ENCODE assay signal across 10 cellular contexts in the genomic region with DNA sequence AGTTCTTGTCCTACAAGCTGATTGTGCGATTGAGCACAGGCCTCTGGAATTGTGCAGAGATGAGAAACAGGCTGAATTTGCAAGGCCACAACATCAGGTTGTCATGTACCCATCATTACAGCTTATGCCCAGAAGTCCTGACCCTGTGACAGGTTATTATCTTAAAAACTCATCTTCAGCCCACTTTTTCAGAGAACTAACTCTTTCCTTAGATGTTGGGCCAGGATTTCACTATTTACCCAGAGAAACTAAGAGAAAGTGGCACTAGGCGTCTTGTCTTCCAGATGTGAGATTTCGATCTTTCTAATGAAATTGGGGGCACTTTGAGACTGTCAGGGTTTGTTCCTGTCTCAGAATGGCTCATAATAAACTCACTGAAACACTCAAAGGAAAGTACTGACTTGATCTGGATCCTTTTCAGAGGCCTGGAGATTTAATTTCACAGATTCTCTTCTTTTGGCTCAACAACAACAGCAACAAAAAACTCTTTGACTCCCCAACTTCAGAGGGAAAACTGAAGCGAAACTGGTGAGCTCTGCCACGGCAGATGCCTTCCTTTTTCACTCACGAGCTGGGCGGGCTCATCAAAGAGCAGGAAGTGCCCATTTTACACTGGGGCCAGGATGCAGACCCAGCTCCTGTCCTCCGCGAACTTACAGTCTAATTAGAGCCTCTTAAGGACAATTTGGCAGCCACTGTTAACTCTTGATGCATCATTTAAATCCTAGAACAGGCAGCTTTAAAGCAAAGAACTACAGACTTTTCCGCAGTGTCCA. TPM values are rescaled to one million over a fixed set of nuclear protein-coding genes. Genes with fewer than 3 reads are reported as not detected.
DNase-seq lines count a peak whose midpoint lies in the region; ATAC-seq lines count a peak whose summit lies in the region.
"Had no signal": no experiment of that assay in that cellular context is flagged by ENCODE, and none has a peak within 500 bp of the region (broad histone marks: within the 10 kb centered on the region; RNA-seq: fewer than 3 reads in every experiment).

No MANE protein-coding gene starts in this region.

- no peaks in the 10 kb centered on the region for H3K27me3 Mint-ChIP-seq in activated CD4-positive, alpha-beta T cell treated with anti-CD3 and anti-CD28 coated beads for 36 hours
- no peaks in the 10 kb centered on the region for H3K27me3 Mint-ChIP-seq in T-helper 2 cell treated with Interferon-gamma antibody and Interleukin-4, amounts not matched to agents 5 μg/mL and 100 μg/mL, for 36 hours (ENCODE audit: low read depth)
- H3K27me3 Mint-ChIP-seq in stimulated activated naive B cell treated with anti-CD40 and anti-IgM and Interleukin-4, amounts not matched to agents 10 μg/mL and 1 μg/mL and 100 μg/mL, for 72 hours = no peaks in the 10 kb centered on the region

- peak overlapping the region; percentile 78 for H3K27ac Mint-ChIP-seq in activated CD4-positive, alpha-beta T cell treated with anti-CD3 and anti-CD28 coated beads for 36 hours
- peak overlapping the region; percentile 61 for H3K27ac Mint-ChIP-seq in T-helper 2 cell treated with Interferon-gamma antibody and Interleukin-4, amounts not matched to agents 5 μg/mL and 100 μg/mL, for 36 hours
- peak overlapping the region; percentile 81 for H3K27ac Mint-ChIP-seq in stimulated activated naive B cell treated with anti-CD40 and anti-IgM and Interleukin-4, amounts not matched to agents 10 μg/mL and 1 μg/mL and 100 μg/mL, for 72 hours

- H3K36me3 Mint-ChIP-seq in activated CD4-positive, alpha-beta T cell treated with anti-CD3 and anti-CD28 coated beads for 36 hours (ENCODE audit: low read depth) = peaks cover 26% of the 10 kb centered on the region
- peaks cover 10% of the 10 kb centered on the region for H3K36me3 Mint-ChIP-seq in T-helper 2 cell treated with Interferon-gamma antibody and Interleukin-4, amounts not matched to agents 5 μg/mL and 100 μg/mL, for 36 hours (ENCODE audit: low read depth)
- peaks cover 16 to 40% of the 10 kb centered on the region in 2 donors for H3K36me3 Mint-ChIP-seq in stimulated activated naive B cell treated with anti-CD40 and anti-IgM and Interleukin-4, amounts not matched to agents 10 μg/mL and 1 μg/mL and 100 μg/mL, for 72 hours

- H3K4me1 Mint-ChIP-seq in activated CD4-positive, alpha-beta T cell treated with anti-CD3 and anti-CD28 coated beads for 36 hours = peaks cover 20% of the 10 kb centered on the region
- H3K4me1 Mint-ChIP-seq in T-helper 2 cell treated with Interferon-gamma antibody and Interleukin-4, amounts not matched to agents 5 μg/mL and 100 μg/mL, for 36 hours (ENCODE audit: low read depth) = peaks cover 29% of the 10 kb centered on the region
- peaks cover 14 to 28% of the 10 kb centered on the region in 2 donors for H3K4me1 Mint-ChIP-seq in stimulated activated naive B cell treated with anti-CD40 and anti-IgM and Interleukin-4, amounts not matched to agents 10 μg/mL and 1 μg/mL and 100 μg/mL, for 72 hours

- peak; percentile 78 for ATAC-seq in activated CD4-positive, alpha-beta T cell treated with anti-CD3 and anti-CD28 coated beads for 36 hours
- ATAC-seq in stimulated activated naive B cell treated with anti-CD40 and anti-IgM and Interleukin-4, amounts not matched to agents 10 μg/mL and 1 μg/mL and 100 μg/mL, for 72 hours (replicated peaks) = peak; percentile 61 to 67

- intact Hi-C loops in activated CD4-positive, alpha-beta T cell treated with anti-CD3 and anti-CD28 coated beads for 36 hours (cut with DNase I, micrococcal nuclease) = loop anchor here in 1 of 2 experiments (10.0 kb wide), 1 partner anchor 273 kb away; no protein-coding TSS in a partner anchor

- CTCF ChIA-PET in activated CD4-positive, alpha-beta T cell treated with anti-CD3 and anti-CD28 coated beads for 36 hours (lab: Charles Lee) = interaction anchor here (0.5 to 1.3 kb wide), 10 partner anchors 9 to 333 kb away, joined by 3 to 5 read pairs (median 3); partner anchors contain the start of gene SLC12A3

- H3K4me3 Mint-ChIP-seq in activated CD4-positive, alpha-beta T cell treated with anti-CD3 and anti-CD28 coated beads for 36 hours = no peak overlapping the region
- peak overlapping the region; percentile 14 for H3K4me3 Mint-ChIP-seq in T-helper 2 cell treated with Interferon-gamma antibody and Interleukin-4, amounts not matched to agents 5 μg/mL and 100 μg/mL, for 36 hours
- H3K4me3 Mint-ChIP-seq in stimulated activated naive B cell treated with anti-CD40 and anti-IgM and Interleukin-4, amounts not matched to agents 10 μg/mL and 1 μg/mL and 100 μg/mL, for 72 hours = no peak overlapping the region

- POLR2A ChIA-PET in activated CD4-positive, alpha-beta T cell treated with anti-CD3 and anti-CD28 coated beads for 36 hours (lab: Charles Lee) = interaction anchor here (0.6 to 0.8 kb wide), 2 partner anchors 84 to 237 kb away, joined by 3 to 4 read pairs; no protein-coding TSS in a partner anchor

- peak; percentile 60 for DNase-seq in activated CD4-positive, alpha-beta T cell treated with anti-CD3 and anti-CD28 coated beads for 36 hours
- no peak for DNase-seq in activated CD4-positive, alpha-beta T cell treated with anti-CD3 and anti-CD28 coated beads, Interleukin-2, amount 50 U/mL, for 1 hour
- DNase-seq in T-helper 2 cell treated with Interferon-gamma antibody and Interleukin-4, amounts not matched to agents 5 μg/mL and 100 μg/mL, for 36 hours (ENCODE audit: low spot score) = no peak
- DNase-seq in foreskin melanocyte = peak; percentile 64
- no peak for DNase-seq in stimulated activated naive B cell treated with anti-CD40 and anti-IgM and Interleukin-4, amounts not matched to agents 10 μg/mL and 1 μg/mL and 100 μg/mL, for 72 hours
- DNase-seq in cerebellum (ENCODE audit: low spot score) = no peak
- DNase-seq in NCI-H748 (lab: John Stamatoyannopoulos, UW; ENCODE audit: unreplicated experiment) = no peak
- DNase-seq in NCI-H2196 (lab: John Stamatoyannopoulos, UW; ENCODE audit: unreplicated experiment) = no peak
- DNase-seq: NCI-H1436; stimulated activated CD4-positive, alpha-beta T cell treated with anti-CD3 and anti-CD28 coated beads, Interleukin-12 subunit alpha, Interleukin-12 subunit beta, amount 100 ng/mL, for 4 hours had no signal

- H3K9me3 Mint-ChIP-seq in activated CD4-positive, alpha-beta T cell treated with anti-CD3 and anti-CD28 coated beads for 36 hours (ENCODE audit: low read depth) = no peaks in the 10 kb centered on the region
- no peaks in the 10 kb centered on the region for H3K9me3 Mint-ChIP-seq in T-helper 2 cell treated with Interferon-gamma antibody and Interleukin-4, amounts not matched to agents 5 μg/mL and 100 μg/mL, for 36 hours
- no peaks in the 10 kb centered on the region for H3K9me3 Mint-ChIP-seq in stimulated activated naive B cell treated with anti-CD40 and anti-IgM and Interleukin-4, amounts not matched to agents 10 μg/mL and 1 μg/mL and 100 μg/mL, for 72 hours

RNA-seq across cellular contexts. Expression of gene SLC12A3, which starts 17.6 kb away (rescaled TPM):
- total RNA-seq in activated CD4-positive, alpha-beta T cell treated with anti-CD3 and anti-CD28 coated beads for 36 hours = not detected
- total RNA-seq in cerebellum = not detected

Comparison
In these comparisons a context has a peak if more than half of its experiments do, and no peak if none do; other contexts are left out.
1. DNase-seq: peak in activated CD4-positive, alpha-beta T cell treated with anti-CD3 and anti-CD28 coated beads for 36 hours (single experiment) and foreskin melanocyte (single experiment); none in activated CD4-positive, alpha-beta T cell treated with anti-CD3 and anti-CD28 coated beads, Interleukin-2, amount 50 U/mL, for 1 hour (single experiment), T-helper 2 cell treated with Interferon-gamma antibody and Interleukin-4, amounts not matched to agents 5 μg/mL and 100 μg/mL, for 36 hours (single experiment), stimulated activated naive B cell treated with anti-CD40 and anti-IgM and Interleukin-4, amounts not matched to agents 10 μg/mL and 1 μg/mL and 100 μg/mL, for 72 hours (single experiment), cerebellum (single experiment), NCI-H748 (single experiment) and NCI-H2196 (single experiment).
2. Peak in every context shown above with its lines, with median percentiles within 50 percentile points of each other: H3K27ac Mint-ChIP-seq.